Comparison of ENCODE assay signal across 1 cellular context in the genomic region with DNA sequence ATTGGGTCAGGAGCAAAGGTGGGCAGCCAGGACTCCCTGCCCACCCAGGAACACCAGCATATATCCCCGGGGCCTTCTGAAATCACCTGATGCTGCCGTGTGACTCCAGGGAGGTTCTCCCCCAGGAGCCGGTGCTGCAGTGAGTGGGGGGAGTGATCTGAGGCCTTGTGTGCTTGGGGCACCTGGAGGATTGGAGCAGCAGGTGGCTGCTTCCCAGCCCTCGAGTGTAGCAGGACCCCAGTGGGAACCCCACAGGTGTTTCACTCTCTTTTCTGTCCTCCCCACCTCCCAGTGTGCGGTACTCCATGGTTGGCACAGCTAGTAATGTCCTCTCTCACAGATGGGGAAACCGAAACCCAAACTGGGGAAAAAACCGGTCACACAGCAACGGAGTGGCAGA.
TF ChIP-seq lines count a peak whose summit lies in the region.

No MANE protein-coding gene starts in this region.

TF ChIP-seq in WTC11, 78 proteins besides CTCF, POLR2A, EP300 and RAD21 (continued from another document):
- TF ChIP-seq, protein P1, sequence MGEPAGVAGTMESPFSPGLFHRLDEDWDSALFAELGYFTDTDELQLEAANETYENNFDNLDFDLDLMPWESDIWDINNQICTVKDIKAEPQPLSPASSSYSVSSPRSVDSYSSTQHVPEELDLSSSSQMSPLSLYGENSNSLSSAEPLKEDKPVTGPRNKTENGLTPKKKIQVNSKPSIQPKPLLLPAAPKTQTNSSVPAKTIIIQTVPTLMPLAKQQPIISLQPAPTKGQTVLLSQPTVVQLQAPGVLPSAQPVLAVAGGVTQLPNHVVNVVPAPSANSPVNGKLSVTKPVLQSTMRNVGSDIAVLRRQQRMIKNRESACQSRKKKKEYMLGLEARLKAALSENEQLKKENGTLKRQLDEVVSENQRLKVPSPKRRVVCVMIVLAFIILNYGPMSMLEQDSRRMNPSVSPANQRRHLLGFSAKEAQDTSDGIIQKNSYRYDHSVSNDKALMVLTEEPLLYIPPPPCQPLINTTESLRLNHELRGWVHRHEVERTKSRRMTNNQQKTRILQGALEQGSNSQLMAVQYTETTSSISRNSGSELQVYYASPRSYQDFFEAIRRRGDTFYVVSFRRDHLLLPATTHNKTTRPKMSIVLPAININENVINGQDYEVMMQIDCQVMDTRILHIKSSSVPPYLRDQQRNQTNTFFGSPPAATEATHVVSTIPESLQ (CRISPR knock-in tag; IDR thresholded peaks at IDR 0.05) = no peak
- TF ChIP-seq NR1H2 (CRISPR knock-in tag; IDR thresholded peaks at IDR 0.05) (no peak), SMAD3 (CRISPR knock-in tag; IDR thresholded peaks at IDR 0.05; ENCODE audit: borderline replicate concordance) (no peak), FOXK1 (CRISPR knock-in tag; IDR thresholded peaks at IDR 0.05) (no peak), ESRRA (CRISPR knock-in tag; IDR thresholded peaks at IDR 0.05; ENCODE audit: borderline replicate concordance) (no peak), ZNF219 (CRISPR knock-in tag; IDR thresholded peaks at IDR 0.05; ENCODE audit: borderline replicate concordance) (no peak), TEAD4 (CRISPR knock-in tag; IDR thresholded peaks at IDR 0.05) (no peak), EMX1 (CRISPR knock-in tag; IDR thresholded peaks at IDR 0.05) (no peak), MYBL2 (CRISPR knock-in tag; IDR thresholded peaks at IDR 0.05) (no peak)
- TF ChIP-seq, protein P2, sequence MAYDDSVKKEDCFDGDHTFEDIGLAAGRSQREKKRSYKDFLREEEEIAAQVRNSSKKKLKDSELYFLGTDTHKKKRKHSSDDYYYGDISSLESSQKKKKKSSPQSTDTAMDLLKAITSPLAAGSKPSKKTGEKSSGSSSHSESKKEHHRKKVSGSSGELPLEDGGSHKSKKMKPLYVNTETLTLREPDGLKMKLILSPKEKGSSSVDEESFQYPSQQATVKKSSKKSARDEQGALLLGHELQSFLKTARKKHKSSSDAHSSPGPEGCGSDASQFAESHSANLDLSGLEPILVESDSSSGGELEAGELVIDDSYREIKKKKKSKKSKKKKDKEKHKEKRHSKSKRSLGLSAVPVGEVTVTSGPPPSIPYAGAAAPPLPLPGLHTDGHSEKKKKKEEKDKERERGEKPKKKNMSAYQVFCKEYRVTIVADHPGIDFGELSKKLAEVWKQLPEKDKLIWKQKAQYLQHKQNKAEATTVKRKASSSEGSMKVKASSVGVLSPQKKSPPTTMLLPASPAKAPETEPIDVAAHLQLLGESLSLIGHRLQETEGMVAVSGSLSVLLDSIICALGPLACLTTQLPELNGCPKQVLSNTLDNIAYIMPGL (CRISPR knock-in tag; IDR thresholded peaks at IDR 0.05) = no peak
- TF ChIP-seq, protein P3, sequence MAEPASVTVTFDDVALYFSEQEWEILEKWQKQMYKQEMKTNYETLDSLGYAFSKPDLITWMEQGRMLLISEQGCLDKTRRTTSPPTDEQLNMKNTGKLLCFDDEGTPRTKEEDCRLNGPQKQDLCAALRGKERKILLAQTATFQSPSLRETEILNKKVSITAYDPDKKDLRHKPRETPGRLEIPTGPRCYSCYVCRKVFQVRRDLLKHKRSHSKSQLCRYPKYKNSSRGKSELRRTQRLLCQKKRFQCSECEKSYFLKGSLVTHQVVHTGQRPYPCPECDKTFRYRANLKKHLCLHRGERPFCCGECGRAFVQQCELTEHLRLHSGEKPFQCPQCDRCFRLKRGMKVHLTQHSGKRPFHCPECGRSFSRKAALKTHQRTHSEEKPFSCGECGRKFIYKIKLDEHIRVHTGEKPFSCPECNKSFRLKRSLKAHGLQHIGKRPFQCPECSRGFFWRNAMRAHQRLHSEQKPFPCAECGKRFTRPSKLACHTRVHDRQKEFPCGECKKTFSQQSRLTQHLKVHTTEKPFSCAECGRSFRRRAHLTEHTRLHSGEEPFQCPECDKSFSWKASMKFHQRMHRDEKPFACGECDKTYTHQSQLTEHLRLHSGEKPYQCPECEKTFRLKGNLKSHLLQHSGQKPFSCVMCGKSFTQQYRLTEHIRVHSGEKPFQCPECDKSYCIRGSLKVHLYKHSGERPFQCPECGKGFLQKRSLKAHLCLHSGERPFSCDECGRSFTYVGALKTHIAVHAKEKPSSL (CRISPR knock-in tag; conservative IDR thresholded peaks at IDR 0.05) = no peak
